ENCODE assay signal across 12 cellular contexts in the genomic region with DNA sequence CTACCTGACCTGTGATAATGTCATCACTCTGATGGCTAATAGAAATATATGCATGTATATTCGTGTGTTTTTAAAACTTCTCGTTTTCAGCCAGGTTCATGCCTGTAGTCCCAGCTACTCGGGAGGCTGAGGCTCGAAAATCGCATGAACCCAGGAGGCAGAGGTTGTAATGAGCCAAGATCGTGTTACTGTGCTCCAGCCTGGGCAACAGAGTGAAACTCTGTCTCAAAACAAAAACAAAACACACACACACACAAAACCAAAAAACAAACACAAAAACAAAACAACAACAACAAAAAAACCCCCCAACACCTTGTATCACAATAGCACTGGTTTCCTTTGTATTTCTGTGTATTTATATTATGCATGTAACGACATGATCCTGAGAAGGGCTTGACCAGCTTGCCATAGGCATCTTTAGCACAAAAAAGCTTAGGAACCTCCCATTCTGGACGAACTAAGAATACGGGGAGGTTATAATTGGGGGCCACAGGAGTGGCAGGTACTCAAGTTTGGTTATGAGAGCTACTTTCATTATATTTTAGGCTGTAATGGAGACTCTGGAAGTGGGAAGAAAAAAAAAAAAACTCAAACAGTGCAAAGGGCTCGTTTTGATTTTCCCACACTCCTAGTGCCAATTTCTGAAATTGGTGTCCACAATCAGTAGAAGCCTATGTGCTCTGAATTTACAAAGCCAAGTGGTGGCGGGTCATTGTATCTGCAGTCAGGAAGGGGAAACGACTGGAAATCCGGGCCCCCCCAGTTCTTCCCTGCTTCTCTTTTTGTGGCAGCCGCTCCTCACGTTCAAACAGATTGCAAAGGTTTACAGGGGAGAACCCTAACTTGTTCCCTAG. TPM values are rescaled to one million over a fixed set of nuclear protein-coding genes. Genes with fewer than 3 reads are reported as not detected.
DNase-seq lines count a peak whose midpoint lies in the region; ATAC-seq, FAIRE-seq and TF ChIP-seq lines count a peak whose summit lies in the region.
"Had no signal": no experiment of that assay in that cellular context is flagged by ENCODE, and none has a peak within 500 bp of the region (broad histone marks: within the 10 kb centered on the region; RNA-seq: fewer than 3 reads in every experiment).

No MANE protein-coding gene starts in this region.

- WGBS in K562 (ENCODE audit: insufficient coverage, low coverage, missing lambda C conversion rate): under 1% methylated on average over 13 of the region's 15 CpGs
- WGBS in mesendoderm (ENCODE audit: extremely low coverage, insufficient coverage, low lambda C conversion rate): no CpG with 5 or more reads among the region's 15 CpGs

- no peaks in the 10 kb centered on the region for H3K9me1 ChIP-seq in K562 (ENCODE audit: control insufficient read depth, insufficient read depth, low read length)

- FAIRE-seq in K562 (lab: Jason Lieb, UNC): no peak

- H3K4me1 Mint-ChIP-seq in activated T-cell treated with anti-CD3 and anti-CD28 coated beads, Interleukin-2, amount 50 U/mL, for 72 hours (ENCODE audit: low read depth): peaks cover 18% of the 10 kb centered on the region

- no peak overlapping the region for H4K8ac ChIP-seq in mesendoderm (ENCODE audit: low read depth, low read length)

- no peak overlapping the region for H4K5ac ChIP-seq in mesendoderm (ENCODE audit: low read length)

- POLR2A ChIA-PET in K562 (lab: Yijun Ruan, JAX): interaction anchor here (1.2 kb wide), 1 partner anchor 45 kb away, joined by 3 read pairs; no protein-coding TSS in a partner anchor

- no peak overlapping the region for H2BK5ac ChIP-seq in mesendoderm (ENCODE audit: low read length)

- H3K9me3 Mint-ChIP-seq in activated T-cell treated with anti-CD3 and anti-CD28 coated beads, Interleukin-2, amount 50 U/mL, for 72 hours: no peaks in the 10 kb centered on the region

- intact Hi-C loops in K562 (cut with micrococcal nuclease): no loop called here

- H3K4ac ChIP-seq in mesendoderm (ENCODE audit: low read depth, low read length): no peak overlapping the region

- no peak overlapping the region for H3K23ac ChIP-seq in mesendoderm (ENCODE audit: low read length)

- BruUV-seq in K562 (replicated peaks; lab: Mats Ljungman, UMichigan): no TSS peak

- H3K56ac ChIP-seq in mesendoderm (ENCODE audit: low read length): no peak overlapping the region

- no peak overlapping the region for H3K27ac Mint-ChIP-seq in activated T-cell treated with anti-CD3 and anti-CD28 coated beads, Interleukin-2, amount 50 U/mL, for 72 hours

- H2BK15ac ChIP-seq in mesendoderm (replicated peaks; ENCODE audit: low read depth): no peak overlapping the region

- H3K4me3 ChIP-seq in K562 (no peak overlapping the region), iPS-20b (ENCODE audit: low read length) (peak overlapping the region; percentile 72; the same call in 1 of the 2 replicates), mesendoderm (ENCODE audit: low read length) (no peak overlapping the region)
- H3K4me3 ChIP-seq: colonic mucosa had no signal

- peak overlapping the region; percentile 76 to 90 for H3K4me3 Mint-ChIP-seq in activated T-cell treated with anti-CD3 and anti-CD28 coated beads, Interleukin-2, amount 50 U/mL, for 72 hours

- no peak for TF ChIP-seq RAD21 in K562 (CRISPR knock-in tag; conservative IDR thresholded peaks at IDR 0.05 in 1 of 2, IDR thresholded peaks at IDR 0.05 in 1 of 2)

- no peaks in the 10 kb centered on the region for H3K79me2 ChIP-seq in K562 (ENCODE audit: control insufficient read depth, insufficient read depth, low read length)
- no peaks in the 10 kb centered on the region for H3K79me2 ChIP-seq in mesendoderm (ENCODE audit: control insufficient read depth, insufficient read depth, low read length)

- H4K20me1 ChIP-seq in K562 (replicated peaks; ENCODE audit: control insufficient read depth, insufficient read depth, low read length): 0 out of 2 replicates have a peak, but pooled peaks cover 11% of the 10 kb centered on the region

- TF ChIP-seq EP300 in K562 (IDR thresholded peaks at IDR 0.05; ENCODE audit: low read length): no peak

- H3K18ac ChIP-seq in mesendoderm (ENCODE audit: low read length): no peak overlapping the region

- in situ Hi-C loops in K562 (cut with MboI): no loop called here

- no peak overlapping the region for H3K27ac ChIP-seq in K562 (ENCODE audit: extremely low read depth, low read depth, low read length)
- no peak overlapping the region for H3K27ac ChIP-seq in iPS-20b (ENCODE audit: low read length)
- H3K27ac ChIP-seq in temporal lobe (ENCODE audit: low read depth, low read length): peak overlapping the region; percentile 93
- no peak overlapping the region for H3K27ac ChIP-seq in mesendoderm (ENCODE audit: low read depth, low read length)
- H3K27ac ChIP-seq: colonic mucosa had no signal

- H3K4me2 ChIP-seq in K562 (ENCODE audit: insufficient read depth, low read length) (no peak overlapping the region), mesendoderm (ENCODE audit: low read length) (no peak overlapping the region)

- H3K27me3 Mint-ChIP-seq in activated T-cell treated with anti-CD3 and anti-CD28 coated beads, Interleukin-2, amount 50 U/mL, for 72 hours (ENCODE audit: low read depth): peaks cover 52% of the 10 kb centered on the region

- peaks cover 0 to 8% of the 10 kb centered on the region in 2 experiments; a peak in 2 of 5 replicates for H3K4me1 ChIP-seq in K562 (replicated peaks in 1 of 2; ENCODE audit: control insufficient read depth in 2 of 2, insufficient read depth in 2 of 2, low read length in 2 of 2)
- H3K4me1 ChIP-seq in iPS-20b (ENCODE audit: insufficient read depth, low read length): peaks cover 8% of the 10 kb centered on the region; the same call in 1 of the 2 replicates
- H3K4me1 ChIP-seq in mesendoderm (ENCODE audit: control insufficient read depth, low read depth, low read length): no peaks in the 10 kb centered on the region
- H3K4me1 ChIP-seq: colonic mucosa had no signal

- no peak for TF ChIP-seq CTCF in K562 (IDR thresholded peaks at IDR 0.05 in 2 of 3, conservative IDR thresholded peaks at IDR 0.05 in 1 of 3; ENCODE audit: insufficient read depth in 2 of 3, low read depth in 1 of 3, low read length in 3 of 3)

- H3K9me3 ChIP-seq in K562 (replicated peaks; ENCODE audit: control insufficient read depth, insufficient read depth, low read depth, low read length) (no peaks in the 10 kb centered on the region), iPS-20b (ENCODE audit: insufficient read depth, low read depth, low read length) (no peaks in the 10 kb centered on the region)
- H3K9me3 ChIP-seq: colonic mucosa had no signal

- H3K36me3 ChIP-seq in K562 (ENCODE audit: control insufficient read depth, insufficient read depth, low read length): no peaks in the 10 kb centered on the region
- H3K36me3 ChIP-seq in iPS-20b (ENCODE audit: insufficient read depth, low read depth, low read length): no peaks in the 10 kb centered on the region
- H3K36me3 ChIP-seq in mesendoderm (ENCODE audit: control insufficient read depth, insufficient read depth, low read length): no peaks in the 10 kb centered on the region
- H3K36me3 ChIP-seq: colonic mucosa had no signal

- no peak overlapping the region for H3K9ac ChIP-seq in K562 (ENCODE audit: insufficient read depth in 1 of 2, low read depth in 2 of 2, low read length in 2 of 2)
- no peak overlapping the region for H3K9ac ChIP-seq in iPS-20b (ENCODE audit: low read depth, low read length)
- no peak overlapping the region for H3K9ac ChIP-seq in mesendoderm (ENCODE audit: low read length)

- TF ChIP-seq POLR2A in K562 (conservative IDR thresholded peaks at IDR 0.05) (no peak), GM18505 (IDR thresholded peaks at IDR 0.05; ENCODE audit: borderline replicate concordance, extremely low read depth, insufficient read depth, insufficient read length) (no peak)

- H2AFZ ChIP-seq in K562 (ENCODE audit: low read depth, low read length): no peak overlapping the region

- H3K27me3 ChIP-seq in K562 (ENCODE audit: control insufficient read depth in 2 of 2, insufficient read depth in 2 of 2, low read length in 2 of 2): peaks cover 34 to 51% of the 10 kb centered on the region in 2 experiments
- peaks cover 49% of the 10 kb centered on the region for H3K27me3 ChIP-seq in iPS-20b (ENCODE audit: insufficient read depth, low read length)
- H3K27me3 ChIP-seq in mesendoderm (ENCODE audit: insufficient read depth, low read length, poor library complexity): peaks cover 26% of the 10 kb centered on the region

- no peaks in the 10 kb centered on the region for H3K79me1 ChIP-seq in mesendoderm (ENCODE audit: low read length)

- H3K36me3 Mint-ChIP-seq in activated T-cell treated with anti-CD3 and anti-CD28 coated beads, Interleukin-2, amount 50 U/mL, for 72 hours (ENCODE audit: insufficient read depth in 2 of 2): no peaks in the 10 kb centered on the region

- no peak overlapping the region for H2AK5ac ChIP-seq in mesendoderm (ENCODE audit: low read length)

- H2BK120ac ChIP-seq in mesendoderm (ENCODE audit: low read depth, low read length): no peak overlapping the region

- ATAC-seq in activated T-cell treated with anti-CD3 and anti-CD28 coated beads, Interleukin-2, amount 50 U/mL, for 72 hours (replicated peaks in 1 of 2): no peak
- ATAC-seq in K562 (no peak), HG02884 (IDR thresholded peaks at IDR 0.05; ENCODE audit: unreplicated experiment) (no peak), GM18505 (IDR thresholded peaks at IDR 0.05; ENCODE audit: unreplicated experiment) (no peak)

- DNase-seq in activated T-cell treated with anti-CD3 and anti-CD28 coated beads, Interleukin-2, amount 50 U/mL, for 72 hours: no peak
- DNase-seq in activated T-cell treated with anti-CD3 and anti-CD28 coated beads, Interleukin-2, amount 50 U/mL, for 1 hour: no peak
- DNase-seq in K562 (ENCODE audit: extremely low read depth in 1 of 4, low spot score in 3 of 4) (no peak), mesendoderm (no peak)
- DNase-seq: colonic mucosa, NCI-H774, T-helper 1 cell had no signal

- CTCF ChIA-PET in K562 (lab: Yijun Ruan, JAX; ENCODE audit: low intra/inter-chr PET ratio): no interaction called here

RNA-seq across cellular contexts. Expression of a gene that starts 1.2 kb away (rescaled TPM):
- not detected for total RNA-seq in activated T-cell treated with anti-CD3 and anti-CD28 coated beads, Interleukin-2, amount 50 U/mL, for 72 hours
- total RNA-seq in K562 (2011; cell fraction: chromatin; rRNA removed; ENCODE audit: low replicate concordance): not detected in 2 replicates
- not detected in 2 replicates for total RNA-seq in K562 (2011; cell fraction: nucleolus; rRNA removed)
- not detected in 2 replicates for total RNA-seq in K562 (2011; cell fraction: nucleoplasm; rRNA removed)
- not detected in 2 replicates for total RNA-seq in K562 (2014; rRNA removed)
- total RNA-seq in K562 (2014; rRNA removed; fragmentation: Illumina TruSeq; extraction: Trizol): not detected in 2 replicates
- total RNA-seq in K562 (2015; rRNA removed; fragmentation: Illumina TruSeq; extraction: Trizol): not detected in 2 replicates
- total RNA-seq in K562 (2021): not detected in 2 replicates
- not detected in 2 replicates for polyA plus RNA-seq in K562 (2011; rRNA removed)
- not detected in 2 replicates for polyA plus RNA-seq in K562 (2011; cell fraction: cytosol; rRNA removed)
- not detected in 2 replicates for polyA plus RNA-seq in K562 (2011; cell fraction: nucleus; rRNA removed)
- polyA plus RNA-seq in K562 (2012): not detected in 2 replicates
- not detected in 2 replicates for polyA plus RNA-seq in K562 (2014; fragmentation: Illumina TruSeq; extraction: Trizol)
- not detected for polyA plus RNA-seq in K562 (2014; fragmentation: Nextera tagmentation; extraction: Ambion mirVana)
- polyA plus RNA-seq in K562 (2014; rRNA removed): not detected in 2 replicates
- polyA minus RNA-seq in K562 (2011; rRNA and poly(A)+ RNA removed): not detected in 2 replicates
- not detected in 2 replicates for polyA minus RNA-seq in K562 (2011; cell fraction: cytosol; rRNA and poly(A)+ RNA removed)
- not detected in 2 replicates for polyA minus RNA-seq in K562 (2011; cell fraction: nucleus; rRNA and poly(A)+ RNA removed)
- total RNA-seq in temporal lobe: not detected
- polyA plus RNA-seq in mesendoderm (2013, experiment 1 of 2): 0.03 TPM
- polyA plus RNA-seq in mesendoderm (2013, experiment 2 of 2): 0.03 TPM
- total RNA-seq: colonic mucosa, myocyte had no signal

RNA-seq across cellular contexts. Expression of a gene that starts 42.6 kb away (rescaled TPM):
- total RNA-seq in activated T-cell treated with anti-CD3 and anti-CD28 coated beads, Interleukin-2, amount 50 U/mL, for 72 hours: 10 to 100 TPM; 12.9 to 17.0 TPM
- 16.9 and 47.2 TPM in 2 replicates for total RNA-seq in K562 (2011; cell fraction: chromatin; rRNA removed; ENCODE audit: low replicate concordance)
- 23.7 and 25.8 TPM in 2 replicates for total RNA-seq in K562 (2011; cell fraction: nucleolus; rRNA removed)
- total RNA-seq in K562 (2011; cell fraction: nucleoplasm; rRNA removed): 17.7 and 19.4 TPM in 2 replicates
- total RNA-seq in K562 (2014; rRNA removed) (5.8 and 9.2 TPM in 2 replicates), K562 (2014; rRNA removed; fragmentation: Illumina TruSeq; extraction: Trizol) (1.6 and 2.6 TPM in 2 replicates), K562 (2015; rRNA removed; fragmentation: Illumina TruSeq; extraction: Trizol) (5.4 and 6.3 TPM in 2 replicates), K562 (2021) (33.1 and 33.5 TPM in 2 replicates), temporal lobe (2.7 TPM)
- polyA plus RNA-seq in K562 (2011; rRNA removed) (6.0 and 12.1 TPM in 2 replicates), K562 (2014; fragmentation: Illumina TruSeq; extraction: Trizol) (10.6 and 22.2 TPM in 2 replicates), K562 (2014; fragmentation: Nextera tagmentation; extraction: Ambion mirVana) (under 1 TPM; 0.21 to 0.46 TPM), K562 (2014; rRNA removed) (11.5 and 14.4 TPM in 2 replicates)
- 12.2 and 23.6 TPM in 2 replicates for polyA plus RNA-seq in K562 (2011; cell fraction: cytosol; rRNA removed)
- 16.7 and 23.1 TPM in 2 replicates for polyA plus RNA-seq in K562 (2011; cell fraction: nucleus; rRNA removed)
- polyA plus RNA-seq in K562 (2012): 25.3 and 28.8 TPM in 2 replicates
- polyA minus RNA-seq in K562 (2011; rRNA and poly(A)+ RNA removed): 4.8 and 6.7 TPM in 2 replicates
- polyA minus RNA-seq in K562 (2011; cell fraction: cytosol; rRNA and poly(A)+ RNA removed): 13.6 and 24.9 TPM in 2 replicates
- 6.2 and 7.1 TPM in 2 replicates for polyA minus RNA-seq in K562 (2011; cell fraction: nucleus; rRNA and poly(A)+ RNA removed)
- 56.1 TPM for polyA plus RNA-seq in mesendoderm (2013, experiment 1 of 2)
- 52.0 TPM for polyA plus RNA-seq in mesendoderm (2013, experiment 2 of 2)

RNA-seq across cellular contexts. Expression of a gene that starts 50.6 kb away (rescaled TPM):
- total RNA-seq in activated T-cell treated with anti-CD3 and anti-CD28 coated beads, Interleukin-2, amount 50 U/mL, for 72 hours: 1 to 10 TPM in 1 of 2 donors, under 1 TPM in 1; 0.86 to 3.7 TPM
- total RNA-seq in K562 (2011; cell fraction: chromatin; rRNA removed; ENCODE audit: low replicate concordance): 2.8 and 7.1 TPM in 2 replicates
- 5.2 and 5.3 TPM in 2 replicates for total RNA-seq in K562 (2011; cell fraction: nucleolus; rRNA removed)
- 1.9 and 6.1 TPM in 2 replicates for total RNA-seq in K562 (2011; cell fraction: nucleoplasm; rRNA removed)
- total RNA-seq in K562 (2014; rRNA removed) (3.7 and 9.0 TPM in 2 replicates), K562 (2014; rRNA removed; fragmentation: Illumina TruSeq; extraction: Trizol) (3.9 and 5.9 TPM in 2 replicates), K562 (2015; rRNA removed; fragmentation: Illumina TruSeq; extraction: Trizol) (5.0 and 5.6 TPM in 2 replicates), K562 (2021) (8.0 and 8.9 TPM in 2 replicates), temporal lobe (8.9 TPM)
- polyA plus RNA-seq in K562 (2011; rRNA removed) (6.3 and 12.6 TPM in 2 replicates), K562 (2014; fragmentation: Illumina TruSeq; extraction: Trizol) (5.8 and 11.0 TPM in 2 replicates), K562 (2014; fragmentation: Nextera tagmentation; extraction: Ambion mirVana) (1 to 10 TPM; 1.8 to 2.6 TPM), K562 (2014; rRNA removed) (6.3 and 7.9 TPM in 2 replicates)
- 16.7 and 23.5 TPM in 2 replicates for polyA plus RNA-seq in K562 (2011; cell fraction: cytosol; rRNA removed)
- polyA plus RNA-seq in K562 (2011; cell fraction: nucleus; rRNA removed): 5.5 and 8.1 TPM in 2 replicates
- polyA plus RNA-seq in K562 (2012): 3.7 and 6.1 TPM in 2 replicates
- polyA minus RNA-seq in K562 (2011; rRNA and poly(A)+ RNA removed): 7.2 and 12.8 TPM in 2 replicates
- polyA minus RNA-seq in K562 (2011; cell fraction: cytosol; rRNA and poly(A)+ RNA removed): 5.6 and 7.3 TPM in 2 replicates
- 2.0 and 2.2 TPM in 2 replicates for polyA minus RNA-seq in K562 (2011; cell fraction: nucleus; rRNA and poly(A)+ RNA removed)
- polyA plus RNA-seq in mesendoderm (2013, experiment 1 of 2): 5.5 TPM
- 5.4 TPM for polyA plus RNA-seq in mesendoderm (2013, experiment 2 of 2)
